In the genomic region with DNA sequence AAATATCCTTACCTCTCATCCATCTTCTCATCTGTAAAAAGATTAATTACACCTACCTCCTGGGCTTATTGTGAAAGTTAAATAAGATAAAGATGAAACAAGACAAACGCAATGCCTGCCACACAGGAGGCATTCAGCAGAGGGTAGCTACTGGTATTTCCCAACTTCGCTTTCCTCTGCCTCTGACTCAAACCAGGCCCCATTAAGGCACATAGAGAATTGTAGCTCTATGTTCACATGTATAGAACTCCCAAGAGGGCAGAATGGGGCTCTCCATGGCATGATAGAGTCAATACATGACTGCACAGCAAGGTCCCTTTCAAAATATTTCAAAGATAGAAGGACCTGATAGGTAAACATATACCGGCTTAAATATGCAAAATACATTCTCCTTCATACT, we compare ENCODE assay signal across 8 cellular contexts. TPM values are rescaled to one million over a fixed set of nuclear protein-coding genes. Genes with fewer than 3 reads are reported as not detected.
DNase-seq lines count a peak whose midpoint lies in the region; ATAC-seq and TF ChIP-seq lines count a peak whose summit lies in the region.

No MANE protein-coding gene starts in this region.

- CTCF ChIA-PET in A673 (lab: Charles Lee) = no interaction called here

- no peak for TF ChIP-seq POLR2A in gastroesophageal sphincter (IDR thresholded peaks at IDR 0.05)

- no peaks in the 10 kb centered on the region for H3K9me3 ChIP-seq in gastroesophageal sphincter
- no peaks in the 10 kb centered on the region for H3K9me3 ChIP-seq in upper lobe of right lung
- H3K9me3 ChIP-seq in A673 (ENCODE audit: low read depth, low read length, poor library complexity, severe bottlenecking) = no peaks in the 10 kb centered on the region

- DNase-seq in CD14-positive monocyte (ENCODE audit: low spot score) = no peak
- no peak for DNase-seq in upper lobe of right lung
- DNase-seq in NCI-H2029 treated with DMSO at 0.1 percent for 48 hours (lab: John Stamatoyannopoulos, UW) = no peak
- DNase-seq in A673 (ENCODE audit: low spot score) = no peak

- H3K27ac ChIP-seq in gastroesophageal sphincter (peak overlapping the region in 3 of 4 donors; percentile 91 to 92 (median 92)), upper lobe of right lung (peak overlapping the region; percentile 89), A673 (ENCODE audit: low read depth, low read length, poor library complexity, severe bottlenecking) (no peak overlapping the region)

- no peak for TF ChIP-seq EP300 in gastroesophageal sphincter (IDR thresholded peaks at IDR 0.05)

- peak overlapping the region; percentile 87 to 95 for H3K4me3 Mint-ChIP-seq in CD14-positive monocyte

- BruUV-seq in A673 (replicated peaks; lab: Mats Ljungman, UMichigan) = no TSS peak

- no peaks in the 10 kb centered on the region for H3K36me3 ChIP-seq in gastroesophageal sphincter
- no peaks in the 10 kb centered on the region for H3K36me3 ChIP-seq in upper lobe of right lung
- no peaks in the 10 kb centered on the region for H3K36me3 ChIP-seq in A673 (ENCODE audit: insufficient read depth, low read length, poor library complexity, severe bottlenecking)

- whole genome bisulfite sequencing in gastroesophageal sphincter (ENCODE audit: low coverage in 1 of 2), 2 donors = 58 to 69% methylated on average over 3 of the region's 3 CpGs

- H3K4me1 Mint-ChIP-seq in CD14-positive monocyte = peaks cover 65% of the 10 kb centered on the region

- peak overlapping the region; percentile 11 to 91 (median 82) for H3K27ac Mint-ChIP-seq in CD14-positive monocyte

- peaks cover 22 to 32% of the 10 kb centered on the region in 2 donors for H3K36me3 Mint-ChIP-seq in CD14-positive monocyte

- no peaks in the 10 kb centered on the region for H3K9me3 Mint-ChIP-seq in CD14-positive monocyte

- POLR2A ChIA-PET in A673 (lab: Charles Lee; ENCODE audit: low non-redundant PET) = no interaction called here

- H3K4me1 ChIP-seq in gastroesophageal sphincter = peaks cover 0 to 51% (median 22%) of the 10 kb centered on the region in 3 donors
- peaks cover 41% of the 10 kb centered on the region for H3K4me1 ChIP-seq in upper lobe of right lung
- no peaks in the 10 kb centered on the region for H3K4me1 ChIP-seq in A673 (ENCODE audit: insufficient read depth, low read length, poor library complexity, severe bottlenecking)

- intact Hi-C loops in CD14-positive monocyte (cut with micrococcal nuclease) = loop anchor here in 1 of 2 donors (10.0 kb wide), 1 partner anchor 111 kb away; a partner anchor contains a TSS
- intact Hi-C loops in upper lobe of right lung (cut with DNase I) = no loop called here
- intact Hi-C loops in A673 (cut with micrococcal nuclease; ENCODE audit: unreplicated experiment) = no loop called here

- peak; percentile 38 for ATAC-seq in GM19463 (IDR thresholded peaks at IDR 0.05; ENCODE audit: unreplicated experiment)
- peak; percentile 23 for ATAC-seq in SK-N-SH treated with all-trans-retinoic acid at 6 μM for 48 hours
- ATAC-seq in gastroesophageal sphincter = no peak
- no peak for ATAC-seq in upper lobe of right lung
- no peak for ATAC-seq in HG03025 (IDR thresholded peaks at IDR 0.05; ENCODE audit: low FRiP score, unreplicated experiment)

- H3K4me3 ChIP-seq in gastroesophageal sphincter (peak overlapping the region; percentile 69 to 90), upper lobe of right lung (peak overlapping the region; percentile 83), A673 (ENCODE audit: low read depth, low read length, poor library complexity, severe bottlenecking) (no peak overlapping the region)

- peaks cover 0 to 4% (median 2%) of the 10 kb centered on the region in 3 donors for H3K27me3 Mint-ChIP-seq in CD14-positive monocyte (ENCODE audit: low read depth in 3 of 3)

- TF ChIP-seq CTCF in CD14-positive monocyte (IDR thresholded peaks at IDR 0.05) (no peak), gastroesophageal sphincter (IDR thresholded peaks at IDR 0.05) (no peak), upper lobe of right lung (IDR thresholded peaks at IDR 0.05) (no peak), A673 (conservative IDR thresholded peaks at IDR 0.05; ENCODE audit: low read depth, low read length) (no peak)

- H3K27me3 ChIP-seq in gastroesophageal sphincter = no peaks in the 10 kb centered on the region
- H3K27me3 ChIP-seq in upper lobe of right lung = no peaks in the 10 kb centered on the region
- H3K27me3 ChIP-seq in A673 (replicated peaks; ENCODE audit: insufficient read depth, low read depth, low read length, poor library complexity) = no peaks in the 10 kb centered on the region

TF ChIP-seq in SK-N-SH treated with all-trans-retinoic acid at 6 μM for 48 hours, 23 proteins besides CTCF, POLR2A, EP300 and RAD21 (continues in another document):
- TF ChIP-seq ESRRG (CRISPR knock-in tag; IDR thresholded peaks at IDR 0.05) = no peak
- no peak for TF ChIP-seq OSR1 (CRISPR knock-in tag; IDR thresholded peaks at IDR 0.05)
- no peak for TF ChIP-seq ZNF565 (CRISPR knock-in tag; conservative IDR thresholded peaks at IDR 0.05; ENCODE audit: low read depth)
- TF ChIP-seq, protein P1, sequence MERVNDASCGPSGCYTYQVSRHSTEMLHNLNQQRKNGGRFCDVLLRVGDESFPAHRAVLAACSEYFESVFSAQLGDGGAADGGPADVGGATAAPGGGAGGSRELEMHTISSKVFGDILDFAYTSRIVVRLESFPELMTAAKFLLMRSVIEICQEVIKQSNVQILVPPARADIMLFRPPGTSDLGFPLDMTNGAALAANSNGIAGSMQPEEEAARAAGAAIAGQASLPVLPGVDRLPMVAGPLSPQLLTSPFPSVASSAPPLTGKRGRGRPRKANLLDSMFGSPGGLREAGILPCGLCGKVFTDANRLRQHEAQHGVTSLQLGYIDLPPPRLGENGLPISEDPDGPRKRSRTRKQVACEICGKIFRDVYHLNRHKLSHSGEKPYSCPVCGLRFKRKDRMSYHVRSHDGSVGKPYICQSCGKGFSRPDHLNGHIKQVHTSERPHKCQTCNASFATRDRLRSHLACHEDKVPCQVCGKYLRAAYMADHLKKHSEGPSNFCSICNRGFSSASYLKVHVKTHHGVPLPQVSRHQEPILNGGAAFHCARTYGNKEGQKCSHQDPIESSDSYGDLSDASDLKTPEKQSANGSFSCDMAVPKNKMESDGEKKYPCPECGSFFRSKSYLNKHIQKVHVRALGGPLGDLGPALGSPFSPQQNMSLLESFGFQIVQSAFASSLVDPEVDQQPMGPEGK (CRISPR knock-in tag; IDR thresholded peaks at IDR 0.05; ENCODE audit: borderline replicate concordance) = no peak
- no peak for TF ChIP-seq ZFP3 (CRISPR knock-in tag; IDR thresholded peaks at IDR 0.05)
- no peak for TF ChIP-seq GLIS3 (CRISPR knock-in tag; IDR thresholded peaks at IDR 0.05)
- no peak for TF ChIP-seq ZC3H10 (CRISPR knock-in tag; IDR thresholded peaks at IDR 0.05)
- TF ChIP-seq, protein P2, sequence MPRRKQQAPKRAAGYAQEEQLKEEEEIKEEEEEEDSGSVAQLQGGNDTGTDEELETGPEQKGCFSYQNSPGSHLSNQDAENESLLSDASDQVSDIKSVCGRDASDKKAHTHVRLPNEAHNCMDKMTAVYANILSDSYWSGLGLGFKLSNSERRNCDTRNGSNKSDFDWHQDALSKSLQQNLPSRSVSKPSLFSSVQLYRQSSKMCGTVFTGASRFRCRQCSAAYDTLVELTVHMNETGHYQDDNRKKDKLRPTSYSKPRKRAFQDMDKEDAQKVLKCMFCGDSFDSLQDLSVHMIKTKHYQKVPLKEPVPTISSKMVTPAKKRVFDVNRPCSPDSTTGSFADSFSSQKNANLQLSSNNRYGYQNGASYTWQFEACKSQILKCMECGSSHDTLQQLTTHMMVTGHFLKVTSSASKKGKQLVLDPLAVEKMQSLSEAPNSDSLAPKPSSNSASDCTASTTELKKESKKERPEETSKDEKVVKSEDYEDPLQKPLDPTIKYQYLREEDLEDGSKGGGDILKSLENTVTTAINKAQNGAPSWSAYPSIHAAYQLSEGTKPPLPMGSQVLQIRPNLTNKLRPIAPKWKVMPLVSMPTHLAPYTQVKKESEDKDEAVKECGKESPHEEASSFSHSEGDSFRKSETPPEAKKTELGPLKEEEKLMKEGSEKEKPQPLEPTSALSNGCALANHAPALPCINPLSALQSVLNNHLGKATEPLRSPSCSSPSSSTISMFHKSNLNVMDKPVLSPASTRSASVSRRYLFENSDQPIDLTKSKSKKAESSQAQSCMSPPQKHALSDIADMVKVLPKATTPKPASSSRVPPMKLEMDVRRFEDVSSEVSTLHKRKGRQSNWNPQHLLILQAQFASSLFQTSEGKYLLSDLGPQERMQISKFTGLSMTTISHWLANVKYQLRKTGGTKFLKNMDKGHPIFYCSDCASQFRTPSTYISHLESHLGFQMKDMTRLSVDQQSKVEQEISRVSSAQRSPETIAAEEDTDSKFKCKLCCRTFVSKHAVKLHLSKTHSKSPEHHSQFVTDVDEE (CRISPR knock-in tag; IDR thresholded peaks at IDR 0.05) = no peak
- TF ChIP-seq, protein P3, sequence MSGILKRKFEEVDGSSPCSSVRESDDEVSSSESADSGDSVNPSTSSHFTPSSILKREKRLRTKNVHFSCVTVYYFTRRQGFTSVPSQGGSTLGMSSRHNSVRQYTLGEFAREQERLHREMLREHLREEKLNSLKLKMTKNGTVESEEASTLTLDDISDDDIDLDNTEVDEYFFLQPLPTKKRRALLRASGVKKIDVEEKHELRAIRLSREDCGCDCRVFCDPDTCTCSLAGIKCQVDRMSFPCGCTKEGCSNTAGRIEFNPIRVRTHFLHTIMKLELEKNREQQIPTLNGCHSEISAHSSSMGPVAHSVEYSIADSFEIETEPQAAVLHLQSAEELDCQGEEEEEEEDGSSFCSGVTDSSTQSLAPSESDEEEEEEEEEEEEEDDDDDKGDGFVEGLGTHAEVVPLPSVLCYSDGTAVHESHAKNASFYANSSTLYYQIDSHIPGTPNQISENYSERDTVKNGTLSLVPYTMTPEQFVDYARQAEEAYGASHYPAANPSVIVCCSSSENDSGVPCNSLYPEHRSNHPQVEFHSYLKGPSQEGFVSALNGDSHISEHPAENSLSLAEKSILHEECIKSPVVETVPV (CRISPR knock-in tag; IDR thresholded peaks at IDR 0.05) = no peak
- TF ChIP-seq BACH2 (CRISPR knock-in tag; IDR thresholded peaks at IDR 0.05; ENCODE audit: borderline replicate concordance) = no peak
- no peak for TF ChIP-seq SNAI2 (CRISPR knock-in tag; IDR thresholded peaks at IDR 0.05)

RNA-seq across cellular contexts. Expression of a gene that starts 1.4 kb away (rescaled TPM):
- polyA plus RNA-seq in CD14-positive monocyte = 10 to 100 TPM; 50.5 to 64.7 TPM
- 10 to 100 TPM in 3 of 4 donors, 1 to 10 TPM in 1; 8.9 to 27.9 (median 14.0) TPM for total RNA-seq in gastroesophageal sphincter
- 20.6 TPM for total RNA-seq in upper lobe of right lung
- total RNA-seq in A673 (2021) = 2.9 and 3.7 TPM in 2 replicates

RNA-seq across cellular contexts. Expression of a gene that starts 15.3 kb away (rescaled TPM):
- polyA plus RNA-seq in CD14-positive monocyte = 1 to 10 TPM; 5.8 to 6.2 TPM
- total RNA-seq in gastroesophageal sphincter (10 to 100 TPM; 14.0 to 21.9 (median 17.5) TPM), upper lobe of right lung (16.1 TPM), A673 (2021) (0.67 and 1.6 TPM in 2 replicates)

RNA-seq across cellular contexts. Expression of a gene that starts 54.8 kb away (rescaled TPM):
- not detected for polyA plus RNA-seq in CD14-positive monocyte
- total RNA-seq in gastroesophageal sphincter (under 1 TPM in 3 of 4 donors, not detected in 1; 0.31 to 0.54 (median 0.54) TPM), upper lobe of right lung (0.17 TPM), A673 (2021) (0.21 and 0.22 TPM in 2 replicates)

Comparison
In these comparisons a context has a peak if more than half of its experiments do, and no peak if none do; other contexts are left out.
1. ATAC-seq: peak in GM19463 (single experiment) and SK-N-SH treated with all-trans-retinoic acid at 6 μM for 48 hours (single experiment); none in gastroesophageal sphincter (single experiment), upper lobe of right lung (single experiment) and HG03025 (single experiment).